ENCODE assay signal across 8 cellular contexts in the genomic region with DNA sequence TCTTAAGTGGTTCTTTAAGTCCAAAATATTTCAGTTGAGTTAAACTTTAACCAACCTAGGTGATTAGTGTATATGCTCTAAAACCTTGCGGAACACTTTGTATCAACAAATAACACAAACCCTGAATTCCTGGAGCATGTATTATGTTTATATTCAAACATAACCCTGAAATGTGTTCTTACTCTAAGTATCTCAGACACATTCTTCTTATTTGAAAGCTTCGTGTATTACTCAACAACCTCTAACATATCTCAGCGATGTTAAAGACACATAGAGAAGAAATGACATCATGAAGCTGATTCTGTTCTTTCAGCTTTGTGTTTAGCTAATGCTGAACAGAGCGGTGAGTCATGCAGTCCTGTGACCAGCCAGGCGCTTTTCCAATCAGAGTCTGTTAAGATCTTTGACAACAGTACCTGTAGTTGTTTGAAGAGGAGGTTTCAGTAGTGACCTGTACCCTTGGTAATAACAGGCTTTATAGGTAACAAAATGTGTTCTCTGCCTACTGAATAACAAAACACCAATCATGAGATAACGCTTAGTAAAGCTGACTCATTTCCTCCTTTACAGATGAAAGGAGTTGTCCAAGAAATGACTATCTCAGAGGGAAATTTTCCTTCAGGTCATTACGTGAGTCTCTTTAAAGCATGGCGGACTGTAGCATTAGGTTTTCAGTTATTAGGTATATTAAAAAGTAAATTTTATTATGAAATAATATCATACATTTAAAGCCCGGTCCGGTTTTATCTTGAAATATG.
DNase-seq lines count a peak whose midpoint lies in the region; ATAC-seq and TF ChIP-seq lines count a peak whose summit lies in the region.

No MANE protein-coding gene starts in this region.

- POLR2A ChIA-PET in RWPE1 (lab: Yijun Ruan, JAX; ENCODE audit: low non-redundant PET): interaction anchor here (0.5 kb wide), 2 partner anchors 16 to 42 kb away, joined by 5 read pairs; no protein-coding TSS in a partner anchor

- no peaks in the 10 kb centered on the region for H3K9me3 ChIP-seq in BE2C
- no peaks in the 10 kb centered on the region for H3K9me3 ChIP-seq in ascending aorta

- H3K36me3 ChIP-seq in BE2C (no peaks in the 10 kb centered on the region), ascending aorta (no peaks in the 10 kb centered on the region)

- H3K27me3 ChIP-seq in BE2C (no peaks in the 10 kb centered on the region), ascending aorta (no peaks in the 10 kb centered on the region)

- H3K4me1 ChIP-seq in BE2C (no peaks in the 10 kb centered on the region; the same call in 1 of the 2 replicates), ascending aorta (peaks cover 4 to 36% of the 10 kb centered on the region in 2 donors)

- TF ChIP-seq CTCF in BE2C (IDR thresholded peaks at IDR 0.05; ENCODE audit: low read depth, low read length) (no peak), RWPE1 (conservative IDR thresholded peaks at IDR 0.05; ENCODE audit: low read depth) (no peak), ascending aorta (IDR thresholded peaks at IDR 0.05) (no peak)

- CTCF ChIA-PET in RWPE1 (lab: Yijun Ruan, JAX): no interaction called here

- peak overlapping the region; percentile 87 for H3K27ac ChIP-seq in RWPE1
- H3K27ac ChIP-seq in ascending aorta: peak overlapping the region; percentile 85 to 87
- H3K27ac ChIP-seq in skin epidermis: peak overlapping the region in 20 of 21 experiments; percentile 28 to 91 (median 78)

- ATAC-seq in GM19324 (IDR thresholded peaks at IDR 0.05; ENCODE audit: low FRiP score, unreplicated experiment) (peak; percentile 80), HG03378 (IDR thresholded peaks at IDR 0.05; ENCODE audit: unreplicated experiment) (peak; percentile 84)

- H3K4me3 ChIP-seq in BE2C (ENCODE audit: low read depth, low read length) (no peak overlapping the region), ascending aorta (peak overlapping the region in 1 of 2 donors; percentile 15), skin epidermis (no peak overlapping the region)

- peak; percentile 35 for DNase-seq in BE2C
- peak; percentile 91 for DNase-seq in RWPE1 (ENCODE audit: low spot score)
- peak; percentile 68 to 93 for DNase-seq in ascending aorta (ENCODE audit: low spot score in 2 of 2)
- DNase-seq in hepatic stellate cell (ENCODE audit: low spot score): peak; percentile 83
- no peak for DNase-seq in DMS 273 treated with DMSO at 0.1 percent for 48 hours (lab: John Stamatoyannopoulos, UW)

- intact Hi-C loops in ascending aorta (cut with DNase I): loop anchor here (2.0 to 5.0 kb wide), 4 partner anchors 34 to 390 kb away; no protein-coding TSS in a partner anchor
